8 cellular contexts compared by ENCODE assay signal in the genomic region with DNA sequence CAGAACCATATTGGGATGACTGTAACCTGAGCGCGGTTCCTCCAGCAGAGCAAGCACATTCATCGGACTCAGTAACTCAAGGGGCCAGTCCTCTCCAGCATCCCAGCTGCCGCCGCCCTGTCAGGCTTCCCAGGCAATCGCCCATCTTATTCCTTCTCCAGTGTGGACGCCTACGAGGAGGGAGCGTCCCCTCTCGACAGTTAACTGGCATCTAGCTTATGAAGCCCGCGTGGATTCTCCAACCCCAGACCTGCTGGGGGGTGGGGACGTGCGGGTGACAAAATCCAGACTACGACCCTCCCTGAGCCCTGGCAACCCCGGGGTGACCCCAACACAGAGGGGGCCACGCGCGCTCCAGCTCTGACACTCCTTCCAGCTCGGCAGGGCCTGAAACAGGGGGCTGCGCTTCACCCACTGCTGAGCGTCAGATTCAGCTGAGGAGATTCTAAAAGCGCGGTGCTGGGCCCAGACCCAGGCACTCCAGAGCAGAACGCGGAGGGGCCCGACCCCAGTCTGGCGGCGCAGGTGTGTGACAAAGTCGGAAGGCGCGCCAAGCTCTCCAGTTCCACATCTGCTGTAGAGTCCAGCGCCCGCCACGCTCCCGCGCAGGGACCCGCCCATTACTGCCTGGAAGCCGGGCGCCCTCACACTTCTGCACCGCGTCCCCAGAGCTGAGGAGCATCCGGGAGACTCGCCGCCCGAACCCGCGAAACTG. TPM values are rescaled to one million over a fixed set of nuclear protein-coding genes. Genes with fewer than 3 reads are reported as not detected.
DNase-seq lines count a peak whose midpoint lies in the region; ATAC-seq and TF ChIP-seq lines count a peak whose summit lies in the region.

No MANE protein-coding gene starts in this region.

- H3K4me1 ChIP-seq in adipocyte (ENCODE audit: control insufficient read depth, insufficient read depth, low read length) = peaks cover 3% of the 10 kb centered on the region
- peaks cover 3% of the 10 kb centered on the region for H3K4me1 ChIP-seq in parathyroid adenoma

- no peaks in the 10 kb centered on the region for H3K79me2 ChIP-seq in parathyroid adenoma

- H3K27me3 ChIP-seq in adipocyte (replicated peaks; ENCODE audit: control insufficient read depth, insufficient read depth, low read length) (no peaks in the 10 kb centered on the region), parathyroid adenoma (ENCODE audit: control insufficient read depth, insufficient read depth, low read length) (no peaks in the 10 kb centered on the region)

- peak overlapping the region; percentile 89 for H2AFZ ChIP-seq in parathyroid adenoma

- peak; percentile 23 for TF ChIP-seq CTCF in parathyroid adenoma (IDR thresholded peaks at IDR 0.05)

- H3K4me2 ChIP-seq in parathyroid adenoma (ENCODE audit: low read length) = peak overlapping the region; percentile 99

- H3K9ac ChIP-seq in adipocyte (ENCODE audit: low read length) (peak overlapping the region; percentile 84), parathyroid adenoma (peak overlapping the region; percentile 75)

- peaks cover 12% of the 10 kb centered on the region for H3K9me3 ChIP-seq in adipocyte (ENCODE audit: control insufficient read depth, low read length)
- H3K9me3 ChIP-seq in parathyroid adenoma (ENCODE audit: control insufficient read depth, low read length) = no peaks in the 10 kb centered on the region

- H3K4me3 ChIP-seq in adipocyte (ENCODE audit: low read length) (peak overlapping the region; percentile 91), parathyroid adenoma (ENCODE audit: low read depth, low read length) (peak overlapping the region; percentile 88)

- intact Hi-C loops in left cardiac atrium (cut with DNase I) = no loop called here

- peak; percentile 48 for ATAC-seq in GM21447 (IDR thresholded peaks at IDR 0.05; ENCODE audit: unreplicated experiment)
- ATAC-seq in left cardiac atrium = peak; percentile 69 to 83

- peak overlapping the region; percentile 92 for H3K27ac ChIP-seq in parathyroid adenoma

- peak; percentile 86 for DNase-seq in SIG-M5 treated with dmso at 0.1 percent for 504 hours (lab: John Stamatoyannopoulos, UW; ENCODE audit: unreplicated experiment)
- DNase-seq in SIG-M5 (lab: John Stamatoyannopoulos, UW) = no peak
- peak; percentile 62 for DNase-seq in HT-29 (ENCODE audit: low spot score)
- peak; percentile 33 for DNase-seq in NCI-H82 treated with DMSO at 0.1 percent for 48 hours (lab: John Stamatoyannopoulos, UW; ENCODE audit: unreplicated experiment)
- peak; percentile 84 for DNase-seq in adipocyte (ENCODE audit: low read depth)
- no peak for DNase-seq in left cardiac atrium

- H3K36me3 ChIP-seq in adipocyte (ENCODE audit: control insufficient read depth, insufficient read depth, low read length, severe bottlenecking) (no peaks in the 10 kb centered on the region), parathyroid adenoma (ENCODE audit: control insufficient read depth, insufficient read depth, low read length) (no peaks in the 10 kb centered on the region)

RNA-seq across cellular contexts. Expression of a gene that starts 43.9 kb away (rescaled TPM):
- 0.03 TPM in 1 of 2 replicates, not detected in the other for total RNA-seq in HT-29 (2014; rRNA removed; shearing (Covaris generic))
- 1 to 10 TPM in 1 of 2 donors, under 1 TPM in 1; 0.31 to 1.3 TPM for total RNA-seq in left cardiac atrium

RNA-seq across cellular contexts. Expression of a gene that starts 50.1 kb away (rescaled TPM):
- 38.5 and 46.8 TPM in 2 replicates for total RNA-seq in HT-29 (2014; rRNA removed; shearing (Covaris generic))
- 10 to 100 TPM; 58.5 to 59.2 TPM for total RNA-seq in left cardiac atrium

Comparison
In these comparisons a context has a peak if more than half of its experiments do, and no peak if none do; other contexts are left out.
1. DNase-seq: peak in SIG-M5 treated with dmso at 0.1 percent for 504 hours (single experiment), HT-29 (single experiment), NCI-H82 treated with DMSO at 0.1 percent for 48 hours (single experiment) and adipocyte (single experiment); none in SIG-M5 (single experiment) and left cardiac atrium (single experiment).